Comparison of ENCODE assay signal across 23 cellular contexts in genomic region chr16:772959-773358, GRCh38. TPM values are rescaled to one million over a fixed set of nuclear protein-coding genes. Genes with fewer than 3 reads are reported as not detected.
A peak's percentile ranks its signal among the peaks of the same experiment; 100 is the strongest.
DNase-seq lines count a peak whose midpoint lies in the region; ATAC-seq and TF ChIP-seq lines count a peak whose summit lies in the region.
"Had no signal": no experiment of that assay in that cellular context is flagged by ENCODE, and none has a peak within 500 bp of the region (broad histone marks: within the 10 kb centered on the region; RNA-seq: fewer than 3 reads in every experiment).

No MANE protein-coding gene starts in this region.

- CTCF ChIA-PET in HEK293 (lab: Yijun Ruan, JAX) = interaction anchor here (1.1 to 1.4 kb wide), 2 partner anchors 12 to 60 kb away, joined by 4 to 6 read pairs; no protein-coding TSS in a partner anchor
- CTCF ChIA-PET in activated CD8-positive, alpha-beta T cell treated with anti-CD3 and anti-CD28 coated beads for 36 hours (lab: Charles Lee) = no interaction called here

- H3K27me3 ChIP-seq in GM06990 (replicated peaks; ENCODE audit: control insufficient read depth, insufficient read depth, low read length) (no peaks in the 10 kb centered on the region), MM.1S (replicated peaks; ENCODE audit: insufficient read depth, low read length) (peaks cover 66% of the 10 kb centered on the region), NT2/D1 (ENCODE audit: insufficient read depth, insufficient read length) (no peaks in the 10 kb centered on the region), mesendoderm (ENCODE audit: insufficient read depth, low read length, poor library complexity) (no peaks in the 10 kb centered on the region)
- H3K27me3 ChIP-seq: BE2C had no signal

- H3K27ac Mint-ChIP-seq in activated CD8-positive, alpha-beta T cell treated with anti-CD3 and anti-CD28 coated beads for 36 hours = no peak overlapping the region
- H3K27ac Mint-ChIP-seq: CD14-positive monocyte; CD4-positive, alpha-beta T cell; CD8-positive, alpha-beta memory T cell; HFFc6 had no signal

- no peak overlapping the region for H3K4ac ChIP-seq in mesendoderm (ENCODE audit: low read depth, low read length)

- H4K5ac ChIP-seq in mesendoderm (ENCODE audit: low read length) = no peak overlapping the region

- no peak overlapping the region for H2AK5ac ChIP-seq in mesendoderm (ENCODE audit: low read length)

- POLR2A ChIA-PET in HEK293 (lab: Yijun Ruan, JAX) = interaction anchor here (0.6 to 1.2 kb wide), 3 partner anchors 10 to 393 kb away, joined by 3 to 5 read pairs (median 4); no protein-coding TSS in a partner anchor
- POLR2A ChIA-PET in activated CD8-positive, alpha-beta T cell treated with anti-CD3 and anti-CD28 coated beads for 36 hours (lab: Charles Lee) = interaction anchor here (0.6 kb wide), 1 partner anchor 520 kb away, joined by 3 read pairs; no protein-coding TSS in a partner anchor

- no peaks in the 10 kb centered on the region for H4K20me1 ChIP-seq in MM.1S (ENCODE audit: insufficient read depth, low read length)
- H4K20me1 ChIP-seq: BLaER1 treated with 17β-estradiol and CSF1 and Interleukin-3, amounts not matched to agents 10 nM and 100 nM had no signal

- H3K9me3 Mint-ChIP-seq in activated CD8-positive, alpha-beta T cell treated with anti-CD3 and anti-CD28 coated beads for 36 hours = no peaks in the 10 kb centered on the region
- H3K9me3 Mint-ChIP-seq: CD4-positive, alpha-beta T cell; CD8-positive, alpha-beta memory T cell; HFFc6 had no signal

- H3K36me3 ChIP-seq in GM06990 (ENCODE audit: control insufficient read depth, insufficient read depth, low read length) = no peaks in the 10 kb centered on the region
- no peaks in the 10 kb centered on the region for H3K36me3 ChIP-seq in HEK293 (ENCODE audit: control insufficient read depth in 2 of 2, insufficient read depth in 1 of 2, low read length in 2 of 2)
- no peaks in the 10 kb centered on the region for H3K36me3 ChIP-seq in MM.1S (replicated peaks; ENCODE audit: insufficient read depth, low read length)
- no peaks in the 10 kb centered on the region for H3K36me3 ChIP-seq in NT2/D1 (ENCODE audit: insufficient read depth, insufficient read length, low read length)
- H3K36me3 ChIP-seq in mesendoderm (ENCODE audit: control insufficient read depth, insufficient read depth, low read length) = no peaks in the 10 kb centered on the region
- H3K36me3 ChIP-seq: BE2C; BLaER1 treated with 17β-estradiol and CSF1 and Interleukin-3, amounts not matched to agents 10 nM and 100 nM had no signal

- H3K27ac ChIP-seq in HEK293 (ENCODE audit: extremely low read depth, low read depth, low read length) (no peak overlapping the region), MM.1S (ENCODE audit: low read length) (no peak overlapping the region), mesendoderm (ENCODE audit: low read depth, low read length) (no peak overlapping the region)
- H3K27ac ChIP-seq: A549; BLaER1 treated with 17β-estradiol and CSF1 and Interleukin-3, amounts not matched to agents 10 nM and 100 nM had no signal

- no peak for TF ChIP-seq CTCF in GM06990 (IDR thresholded peaks at IDR 0.05; ENCODE audit: insufficient read depth, low read length, poor library complexity, severe bottlenecking)
- TF ChIP-seq CTCF in HEK293 (tag by site-specific recombination; IDR thresholded peaks at IDR 0.05) = no peak
- no peak for TF ChIP-seq CTCF in MM.1S (IDR thresholded peaks at IDR 0.05; ENCODE audit: low read length)
- TF ChIP-seq CTCF in activated CD8-positive, alpha-beta T cell treated with anti-CD3 and anti-CD28 coated beads for 36 hours (IDR thresholded peaks at IDR 0.05) = no peak

- peaks cover 4% of the 10 kb centered on the region for H3K27me3 Mint-ChIP-seq in activated CD8-positive, alpha-beta T cell treated with anti-CD3 and anti-CD28 coated beads for 36 hours

- no peak overlapping the region for H2AFZ ChIP-seq in MM.1S (ENCODE audit: low read length)

- no CpG with 5 or more reads among the region's 18 CpGs for WGBS in mesendoderm (ENCODE audit: extremely low coverage, insufficient coverage, low lambda C conversion rate)

- no peak overlapping the region for H3K18ac ChIP-seq in mesendoderm (ENCODE audit: low read length)

- no peak overlapping the region for H3K4me3 Mint-ChIP-seq in activated CD8-positive, alpha-beta T cell treated with anti-CD3 and anti-CD28 coated beads for 36 hours
- H3K4me3 Mint-ChIP-seq: CD14-positive monocyte; CD4-positive, alpha-beta T cell; CD8-positive, alpha-beta memory T cell; HFFc6 had no signal

- no peak overlapping the region for H4K8ac ChIP-seq in mesendoderm (ENCODE audit: low read depth, low read length)

- H2BK120ac ChIP-seq in mesendoderm (ENCODE audit: low read depth, low read length) = no peak overlapping the region

- H3K23ac ChIP-seq in mesendoderm (ENCODE audit: low read length) = no peak overlapping the region

- no peak overlapping the region for H2BK15ac ChIP-seq in mesendoderm (replicated peaks; ENCODE audit: low read depth)

- no peaks in the 10 kb centered on the region for H3K79me2 ChIP-seq in MM.1S (ENCODE audit: low read length)
- no peaks in the 10 kb centered on the region for H3K79me2 ChIP-seq in mesendoderm (ENCODE audit: control insufficient read depth, insufficient read depth, low read length)

- peak; percentile 6 for DNase-seq in GM06990 (ENCODE audit: extremely low read depth, insufficient read length)
- peak; percentile 1 for DNase-seq in MM.1S
- no peak for DNase-seq in NT2/D1 (ENCODE audit: low read depth, low spot score)
- no peak for DNase-seq in stimulated activated CD4-positive, alpha-beta T cell treated with anti-CD3 and anti-CD28 coated beads, Interleukin-1b, Interleukin-23, amount 100 ng/mL, for 48 hours
- no peak for DNase-seq in mesendoderm
- no peak for DNase-seq in activated CD8-positive, alpha-beta T cell treated with anti-CD3 and anti-CD28 coated beads for 36 hours
- DNase-seq: 8988T; ACHN; AML-193; BE2C; CD4-positive, alpha-beta T cell; CD8-positive, alpha-beta memory T cell; DMS 273 treated with DMSO at 0.1 percent for 48 hours; DMS79; GDM1; GOT3; H7; HFFc6 had no signal

- H3K9me2 ChIP-seq in MM.1S (replicated peaks; ENCODE audit: insufficient read depth, low read length) = no peaks in the 10 kb centered on the region

- H3K36me3 Mint-ChIP-seq in activated CD8-positive, alpha-beta T cell treated with anti-CD3 and anti-CD28 coated beads for 36 hours (ENCODE audit: low read depth) = no peaks in the 10 kb centered on the region
- H3K36me3 Mint-ChIP-seq: CD14-positive monocyte; CD8-positive, alpha-beta memory T cell had no signal

- no peaks in the 10 kb centered on the region for H3K9me3 ChIP-seq in HEK293 (ENCODE audit: control insufficient read depth, insufficient read depth, low read depth, low read length)
- no peaks in the 10 kb centered on the region for H3K9me3 ChIP-seq in MM.1S (replicated peaks; ENCODE audit: insufficient read depth, low read length)
- no peaks in the 10 kb centered on the region for H3K9me3 ChIP-seq in NT2/D1 (ENCODE audit: insufficient read depth, low read length)
- H3K9me3 ChIP-seq: A549; BE2C; BLaER1 treated with 17β-estradiol and CSF1 and Interleukin-3, amounts not matched to agents 10 nM and 100 nM had no signal

- intact Hi-C loops in activated CD8-positive, alpha-beta T cell treated with anti-CD3 and anti-CD28 coated beads for 36 hours (cut with micrococcal nuclease) = no loop called here

- H3K9ac ChIP-seq in MM.1S (ENCODE audit: low read length) (no peak overlapping the region), NT2/D1 (ENCODE audit: insufficient read length, low read depth) (peak overlapping the region; percentile 24), mesendoderm (ENCODE audit: low read length) (no peak overlapping the region)
- H3K9ac ChIP-seq: BLaER1 treated with 17β-estradiol and CSF1 and Interleukin-3, amounts not matched to agents 10 nM and 100 nM had no signal

- H3K4me1 ChIP-seq in HEK293 (ENCODE audit: control insufficient read depth, insufficient read depth, low read length) = no peaks in the 10 kb centered on the region
- no peaks in the 10 kb centered on the region for H3K4me1 ChIP-seq in MM.1S (ENCODE audit: low read length)
- H3K4me1 ChIP-seq in NT2/D1 (ENCODE audit: insufficient read depth, insufficient read length) = peaks cover 11% of the 10 kb centered on the region
- no peaks in the 10 kb centered on the region for H3K4me1 ChIP-seq in mesendoderm (ENCODE audit: control insufficient read depth, low read depth, low read length)
- H3K4me1 ChIP-seq: BE2C had no signal

- H2BK5ac ChIP-seq in mesendoderm (ENCODE audit: low read length) = no peak overlapping the region

- H3K79me1 ChIP-seq in mesendoderm (ENCODE audit: low read length) = no peaks in the 10 kb centered on the region

- no peak overlapping the region for H3K4me3 ChIP-seq in GM06990 (replicated peaks; ENCODE audit: low read depth, low read length)
- H3K4me3 ChIP-seq in HEK293 (ENCODE audit: low read depth, low read length) = no peak overlapping the region
- H3K4me3 ChIP-seq in MM.1S (ENCODE audit: low read length) = no peak overlapping the region
- no peak overlapping the region for H3K4me3 ChIP-seq in NT2/D1 (ENCODE audit: insufficient read length, low read depth)
- H3K4me3 ChIP-seq in mesendoderm (ENCODE audit: low read length) = no peak overlapping the region
- H3K4me3 ChIP-seq: A549; BLaER1 treated with 17β-estradiol and CSF1 and Interleukin-3, amounts not matched to agents 10 nM and 100 nM had no signal

- no peak overlapping the region for H3K4me2 ChIP-seq in MM.1S (ENCODE audit: low read depth, low read length)
- H3K4me2 ChIP-seq in mesendoderm (ENCODE audit: low read length) = no peak overlapping the region
- H3K4me2 ChIP-seq: A549; BLaER1 treated with 17β-estradiol and CSF1 and Interleukin-3, amounts not matched to agents 10 nM and 100 nM had no signal

- no peaks in the 10 kb centered on the region for H3K4me1 Mint-ChIP-seq in activated CD8-positive, alpha-beta T cell treated with anti-CD3 and anti-CD28 coated beads for 36 hours (ENCODE audit: low read depth)
- H3K4me1 Mint-ChIP-seq: CD14-positive monocyte had no signal

- no peaks in the 10 kb centered on the region for H3F3A ChIP-seq in MM.1S (ENCODE audit: insufficient read depth, low read length)

- ATAC-seq in activated CD8-positive, alpha-beta T cell treated with anti-CD3 and anti-CD28 coated beads for 36 hours = no peak
- ATAC-seq in HG02884 (IDR thresholded peaks at IDR 0.05; ENCODE audit: unreplicated experiment) = no peak
- ATAC-seq: A549 had no signal

- H3K56ac ChIP-seq in mesendoderm (ENCODE audit: low read length) = no peak overlapping the region

RNA-seq across cellular contexts. Expression of gene MSLN, which starts 12.4 kb away (rescaled TPM):
- 0.07 TPM for polyA plus RNA-seq in mesendoderm (2013, experiment 1 of 2)
- polyA plus RNA-seq in mesendoderm (2013, experiment 2 of 2) = 0.03 TPM
- not detected for total RNA-seq in activated CD8-positive, alpha-beta T cell treated with anti-CD3 and anti-CD28 coated beads for 36 hours
- total RNA-seq: CD4-positive, alpha-beta T cell; CD8-positive, alpha-beta memory T cell; H7 had no signal
- polyA plus RNA-seq: CD8-positive, alpha-beta memory T cell had no signal

RNA-seq across cellular contexts. Expression of gene RPUSD1, which starts 15.2 kb away (rescaled TPM):
- polyA plus RNA-seq in mesendoderm (2013, experiment 1 of 2) = 24.9 TPM
- polyA plus RNA-seq in mesendoderm (2013, experiment 2 of 2) = 26.7 TPM
- 10 to 100 TPM; 17.1 to 18.1 TPM for total RNA-seq in activated CD8-positive, alpha-beta T cell treated with anti-CD3 and anti-CD28 coated beads for 36 hours

RNA-seq across cellular contexts. Expression of gene CHTF18, which starts 15.5 kb away (rescaled TPM):
- polyA plus RNA-seq in mesendoderm (2013, experiment 1 of 2) = 50.9 TPM
- 47.4 TPM for polyA plus RNA-seq in mesendoderm (2013, experiment 2 of 2)
- 100 to 1,000 TPM in 1 of 2 experiments, 10 to 100 TPM in 1; 95.6 to 115 TPM for total RNA-seq in activated CD8-positive, alpha-beta T cell treated with anti-CD3 and anti-CD28 coated beads for 36 hours

RNA-seq across cellular contexts. Expression of gene GNG13, which starts 27.6 kb away (rescaled TPM):
- 0.13 TPM for polyA plus RNA-seq in mesendoderm (2013, experiment 1 of 2)
- polyA plus RNA-seq in mesendoderm (2013, experiment 2 of 2) = 0.13 TPM
- not detected for total RNA-seq in activated CD8-positive, alpha-beta T cell treated with anti-CD3 and anti-CD28 coated beads for 36 hours
- total RNA-seq: CD4-positive, alpha-beta T cell; CD8-positive, alpha-beta memory T cell; H7; HFFc6 had no signal
- polyA plus RNA-seq: CD14-positive monocyte; CD8-positive, alpha-beta memory T cell had no signal

RNA-seq across cellular contexts. Expression of gene CIAO3, which starts 32.2 kb away (rescaled TPM):
- polyA plus RNA-seq in mesendoderm (2013, experiment 1 of 2) = 10.0 TPM
- 9.5 TPM for polyA plus RNA-seq in mesendoderm (2013, experiment 2 of 2)
- 10 to 100 TPM; 21.3 to 25.0 TPM for total RNA-seq in activated CD8-positive, alpha-beta T cell treated with anti-CD3 and anti-CD28 coated beads for 36 hours

Comparison
In these comparisons a context has a peak if more than half of its experiments do, and no peak if none do; other contexts are left out.
1. DNase-seq: peak in GM06990 (single experiment) and MM.1S (single experiment); none in NT2/D1 (single experiment), stimulated activated CD4-positive, alpha-beta T cell treated with anti-CD3 and anti-CD28 coated beads, Interleukin-1b, Interleukin-23, amount 100 ng/mL, for 48 hours (single experiment), mesendoderm (single experiment) and activated CD8-positive, alpha-beta T cell treated with anti-CD3 and anti-CD28 coated beads for 36 hours (single experiment).